7 cellular contexts compared by ENCODE assay signal in the genomic region with DNA sequence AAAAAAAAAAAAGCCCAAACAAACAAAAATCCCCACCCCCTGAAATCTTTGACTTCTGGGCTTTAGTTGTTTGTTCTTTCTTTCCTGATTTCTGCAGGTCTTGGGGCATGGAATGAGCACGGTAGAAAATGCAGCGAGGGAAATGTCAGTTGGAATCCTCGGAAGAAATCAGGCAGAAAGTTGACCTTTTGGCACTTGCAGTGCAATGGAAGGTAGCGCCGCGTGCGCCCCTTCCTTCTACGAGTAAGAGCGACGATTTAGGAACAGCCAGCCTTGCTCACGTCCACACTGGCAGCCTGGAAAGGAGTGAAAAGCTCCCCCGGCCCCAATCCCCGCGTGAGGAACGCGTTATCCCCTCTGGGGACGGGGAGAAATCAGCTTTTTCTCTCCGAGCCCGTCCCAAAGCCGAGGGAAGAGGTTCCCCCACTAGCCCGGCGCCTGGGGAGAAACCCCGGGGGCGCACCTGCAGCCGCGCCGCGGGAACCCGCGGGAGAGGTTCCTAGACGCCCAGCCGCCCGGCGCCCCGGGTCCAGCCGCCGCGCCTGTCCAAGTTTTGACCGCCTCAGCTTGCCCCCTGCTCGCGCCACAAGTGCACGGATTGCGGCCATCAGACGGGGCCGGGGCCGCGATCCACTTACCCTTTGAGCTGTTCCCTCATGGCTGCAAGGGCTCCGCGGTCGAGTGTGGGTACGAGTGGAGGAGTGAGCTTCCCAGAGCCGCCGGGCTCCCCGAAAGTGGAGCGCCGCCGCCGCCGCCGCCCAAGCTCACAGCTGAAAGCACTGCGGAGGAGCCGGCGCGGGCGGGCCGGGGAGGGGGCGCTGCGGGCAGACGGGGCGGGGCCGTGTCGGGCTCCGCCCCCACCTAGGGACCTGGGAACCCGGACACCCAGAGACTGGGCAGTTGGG.
DNase-seq lines count a peak whose midpoint lies in the region; ATAC-seq, FAIRE-seq and TF ChIP-seq lines count a peak whose summit lies in the region.

No MANE protein-coding gene starts in this region.

- H3K4me1 Mint-ChIP-seq in progenitor cell of endocrine pancreas (ENCODE audit: low read depth): peaks cover 28% of the 10 kb centered on the region

- no peak overlapping the region for H3K27ac ChIP-seq in HUES64 (ENCODE audit: low read depth, low read length)

- no peaks in the 10 kb centered on the region for H3K36me3 ChIP-seq in HUES64 (ENCODE audit: insufficient read depth, low read length)

- peak; percentile 53 for DNase-seq in GM12891 (ENCODE audit: insufficient read length, low spot score)
- DNase-seq in activated gamma-delta T cell (lab: John Stamatoyannopoulos, UW): peak; percentile 8
- peak; percentile 58 for DNase-seq in left cardiac atrium
- DNase-seq in progenitor cell of endocrine pancreas (ENCODE audit: low spot score, unreplicated experiment): peak; percentile 27
- no peak for DNase-seq in NCI-H1105 treated with DMSO at 0.1 percent for 48 hours (lab: John Stamatoyannopoulos, UW)

- under 1% methylated on average over 74 of the region's 74 CpGs for WGBS in HUES64

- no peak for TF ChIP-seq CTCF in progenitor cell of endocrine pancreas (IDR thresholded peaks at IDR 0.05; ENCODE audit: unreplicated experiment)

- intact Hi-C loops in left cardiac atrium (cut with DNase I): no loop called here

- peaks cover 5% of the 10 kb centered on the region; the same call in 1 of the 2 replicates for H3K4me1 ChIP-seq in HUES64 (ENCODE audit: insufficient read depth, low read length)

- peak overlapping the region; percentile 73 for H3K9ac ChIP-seq in HUES64 (ENCODE audit: low read depth, low read length)

- H3K9me3 ChIP-seq in HUES64 (ENCODE audit: insufficient read depth, low read depth, low read length): no peaks in the 10 kb centered on the region

- peaks cover 3% of the 10 kb centered on the region for H3K36me3 Mint-ChIP-seq in progenitor cell of endocrine pancreas (ENCODE audit: insufficient read depth)

- peaks cover 12% of the 10 kb centered on the region for H3K9me3 Mint-ChIP-seq in progenitor cell of endocrine pancreas (ENCODE audit: low read depth)

- H3K4me3 ChIP-seq in HUES64 (ENCODE audit: low read length): peak overlapping the region; percentile 57

- peak overlapping the region; percentile 80 for H3K4me3 Mint-ChIP-seq in progenitor cell of endocrine pancreas (ENCODE audit: low read depth)

- no peak for FAIRE-seq in GM12891 (lab: Jason Lieb, UNC)

- TF ChIP-seq POLR2A in GM12891 (IDR thresholded peaks at IDR 0.05; ENCODE audit: low read depth, low read length): no peak

- H3K27me3 ChIP-seq in HUES64 (ENCODE audit: insufficient read depth, low read length): no peaks in the 10 kb centered on the region

- peak overlapping the region; percentile 60 for H3K27ac Mint-ChIP-seq in progenitor cell of endocrine pancreas

- peaks cover 4% of the 10 kb centered on the region for H3K27me3 Mint-ChIP-seq in progenitor cell of endocrine pancreas

- ATAC-seq in GM21528 (IDR thresholded peaks at IDR 0.05; ENCODE audit: low FRiP score, unreplicated experiment): peak; percentile 95
- peak; percentile 96 for ATAC-seq in left cardiac atrium

TF ChIP-seq in GM12891, 5 proteins besides CTCF, POLR2A, EP300 and RAD21:
- TF ChIP-seq TAF1 (IDR thresholded peaks at IDR 0.05; ENCODE audit: low read depth, low read length) (no peak), SPI1 (IDR thresholded peaks at IDR 0.05; ENCODE audit: low read depth, low read length) (no peak), POLR2AphosphoS5 (IDR thresholded peaks at IDR 0.05; ENCODE audit: low read depth, low read length) (no peak), POU2F2 (IDR thresholded peaks at IDR 0.05; ENCODE audit: low read depth, low read length) (no peak), PAX5 (IDR thresholded peaks at IDR 0.05; ENCODE audit: insufficient read depth, low read length, severe bottlenecking) (no peak)
TF ChIP-seq in GM12891: peak in this region for 0.
